3 cellular contexts compared by ENCODE assay signal in genomic region chr1:107877749-107878148, GRCh38.
A peak's percentile ranks its signal among the peaks of the same experiment; 100 is the strongest.
TF ChIP-seq lines count a peak whose summit lies in the region.

No MANE protein-coding gene starts in this region.

TF ChIP-seq in GM12891, 5 proteins besides CTCF, POLR2A, EP300 and RAD21 (continued from another document):
- TF ChIP-seq TAF1 (IDR thresholded peaks at IDR 0.05; ENCODE audit: low read depth, low read length) (no peak), SPI1 (IDR thresholded peaks at IDR 0.05; ENCODE audit: low read depth, low read length) (peak; percentile 66)

TF ChIP-seq in K562, 482 proteins besides CTCF, POLR2A, EP300 and RAD21:
- TF ChIP-seq TSHZ1 (CRISPR knock-in tag; IDR thresholded peaks at IDR 0.05) (no peak), SPI1 (IDR thresholded peaks at IDR 0.05; ENCODE audit: borderline replicate concordance, low read depth, low read length) (0 out of 2 replicates have a peak, but pooled peaks have one; percentile 41)
TF ChIP-seq in K562: peak in this region for 1.

TF ChIP-seq in SK-N-SH treated with all-trans-retinoic acid at 6 μM for 48 hours, 23 proteins besides CTCF, POLR2A, EP300 and RAD21 (continued from another document):
- TF ChIP-seq CSDC2 (CRISPR knock-in tag; IDR thresholded peaks at IDR 0.05) = no peak
- TF ChIP-seq GLIS3 (CRISPR knock-in tag; IDR thresholded peaks at IDR 0.05) = no peak
- no peak for TF ChIP-seq CSRNP3 (CRISPR knock-in tag; IDR thresholded peaks at IDR 0.05)
- no peak for TF ChIP-seq RARB (CRISPR knock-in tag; IDR thresholded peaks at IDR 0.05)
- TF ChIP-seq PPARA (CRISPR knock-in tag; IDR thresholded peaks at IDR 0.05; ENCODE audit: borderline replicate concordance) = no peak
- TF ChIP-seq ZNF565 (CRISPR knock-in tag; conservative IDR thresholded peaks at IDR 0.05; ENCODE audit: low read depth) = no peak
TF ChIP-seq in SK-N-SH treated with all-trans-retinoic acid at 6 μM for 48 hours: peak in this region for 0.
